In the genomic region with DNA sequence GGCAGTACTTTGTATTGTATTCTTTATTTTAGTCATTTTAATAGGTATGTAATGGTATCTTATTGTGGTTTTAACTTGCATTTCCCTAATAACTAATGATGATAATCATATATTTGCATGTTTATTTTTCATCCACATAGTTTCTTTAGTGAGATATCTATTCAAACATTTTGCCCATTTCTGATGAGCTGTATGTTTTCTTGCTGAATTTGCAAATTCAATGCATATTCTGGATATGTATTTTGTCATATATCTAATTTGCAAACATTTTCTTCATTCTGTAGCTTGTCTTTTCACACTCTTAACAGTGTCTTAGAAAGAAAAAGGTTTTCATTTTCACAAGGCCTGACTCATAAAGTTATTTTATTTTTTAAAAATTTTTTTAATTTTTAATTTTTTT, we compare ENCODE assay signal across 26 cellular contexts.
"Had no signal": no experiment of that assay in that cellular context is flagged by ENCODE, and none has a peak within 500 bp of the region (broad histone marks: within the 10 kb centered on the region; RNA-seq: fewer than 3 reads in every experiment).

No MANE protein-coding gene starts in this region.

- H3K9me3 ChIP-seq: colonic mucosa, esophagus squamous epithelium, gastrocnemius medialis, left lung, lower lobe of right lung, mucosa of descending colon had no signal

- ATAC-seq: effector memory CD8-positive, alpha-beta T cell; esophagus mucosa; gastrocnemius medialis; heart right ventricle; left cardiac atrium; left lung; left ventricle myocardium superior; lower lobe of right lung; mucosa of descending colon had no signal

- H3K27me3 ChIP-seq: colonic mucosa, esophagus squamous epithelium, left lung had no signal

- H3K36me3 ChIP-seq: colonic mucosa, esophagus squamous epithelium, gastrocnemius medialis, heart right ventricle, left lung, lower lobe of right lung had no signal

- H3K4me1 ChIP-seq: colonic mucosa, esophagus squamous epithelium, gastrocnemius medialis, heart right ventricle, left lung, lower lobe of right lung had no signal

- H3K4me3 ChIP-seq: colonic mucosa, esophagus squamous epithelium, gastrocnemius medialis, heart right ventricle, left lung, lower lobe of right lung, mucosa of descending colon had no signal

- DNase-seq: colonic mucosa; cortex of kidney; effector CD8-positive, alpha-beta T cell; effector memory CD8-positive, alpha-beta T cell; endodermal cell; erythroblast; esophagus squamous epithelium; foreskin fibroblast; foreskin melanocyte; gastrocnemius medialis; glutamatergic neuron; head of caudate nucleus; heart right ventricle; hippocampal formation; left cardiac atrium; left lung; left ventricle myocardium superior; lower lobe of right lung; mesenchymal stem cell; mucosa of descending colon; naive B cell had no signal

- H3K27ac ChIP-seq: colonic mucosa, epithelial cell of prostate, esophagus squamous epithelium, gastrocnemius medialis, heart right ventricle, left lung, lower lobe of right lung had no signal

- FAIRE-seq: endometrium, islet of Langerhans, keratinocyte had no signal
